8 cellular contexts compared by ENCODE assay signal in the genomic region with DNA sequence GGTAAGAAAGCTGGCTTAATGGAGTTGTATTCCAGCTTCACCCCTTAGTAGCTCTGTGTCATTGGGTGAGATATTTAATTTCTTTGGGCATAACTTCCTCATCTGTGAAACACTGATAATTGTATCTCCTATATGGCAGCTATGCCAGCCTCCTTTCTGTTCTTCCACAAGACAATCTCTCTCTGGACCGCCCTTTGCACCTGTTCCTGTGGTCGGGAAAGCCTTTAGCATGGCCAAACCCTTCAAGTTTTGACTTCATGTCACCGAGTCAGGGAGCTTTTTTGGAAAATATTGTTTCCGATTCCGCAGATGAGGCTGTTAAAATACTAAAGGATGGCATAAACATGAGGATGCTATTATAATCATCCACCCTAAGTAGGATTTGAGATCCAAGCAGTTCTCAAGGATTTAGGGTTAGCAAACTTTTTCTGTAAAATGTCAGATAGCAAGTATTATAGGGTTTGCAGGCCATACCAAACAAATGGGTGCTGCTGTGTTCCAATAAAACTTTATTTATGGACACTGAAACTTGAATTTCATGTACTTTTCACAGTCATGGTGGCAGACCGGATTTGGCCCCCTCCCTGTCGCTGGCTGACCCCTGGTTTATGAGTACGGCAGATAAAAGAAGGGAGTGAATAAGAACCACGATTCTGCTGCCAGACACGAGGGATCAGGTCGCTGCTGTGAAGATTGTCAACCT. TPM values are rescaled to one million over a fixed set of nuclear protein-coding genes. Genes with fewer than 3 reads are reported as not detected.
DNase-seq lines count a peak whose midpoint lies in the region; ATAC-seq, FAIRE-seq and TF ChIP-seq lines count a peak whose summit lies in the region.

No MANE protein-coding gene starts in this region.

- no peaks in the 10 kb centered on the region for H3K27me3 ChIP-seq in adrenal gland
- H3K27me3 ChIP-seq in HepG2 (ENCODE audit: control insufficient read depth in 1 of 2, insufficient read depth in 2 of 2, low read length in 2 of 2), result peaks cover 0 to 14% of the 10 kb centered on the region in 2 experiments; a peak in 4 of 5 replicates
- H3K27me3 ChIP-seq in thyroid gland, result no peaks in the 10 kb centered on the region

- no peaks in the 10 kb centered on the region for H4K20me1 ChIP-seq in HepG2 (ENCODE audit: insufficient read depth, low read length)

- H3K9me3 ChIP-seq in adrenal gland (replicated peaks in 1 of 3) (no peaks in the 10 kb centered on the region), HepG2 (ENCODE audit: low read length) (no peaks in the 10 kb centered on the region), thyroid gland (no peaks in the 10 kb centered on the region)

- in situ Hi-C loops in HepG2 (cut with HindIII; ENCODE audit: extremely low pct_ligation_motif_present, low pct_unique_long_range_greater_than_20kb), result no loop called here

- peak overlapping the region; percentile 74 for H3K4me3 Mint-ChIP-seq in activated CD4-positive, alpha-beta T cell treated with anti-CD3 and anti-CD28 coated beads, Interleukin-2, amount 10 ng/mL, durations not matched to agents 7 days and 5 days

- H3K36me3 ChIP-seq in adrenal gland (replicated peaks in 1 of 2), result no peaks in the 10 kb centered on the region
- H3K36me3 ChIP-seq in HepG2 (replicated peaks in 1 of 2; ENCODE audit: control insufficient read depth in 1 of 2, insufficient read depth in 2 of 2, low read length in 2 of 2), result no peaks in the 10 kb centered on the region
- H3K36me3 ChIP-seq in thyroid gland, result no peaks in the 10 kb centered on the region

- H3K27ac ChIP-seq in adrenal gland (peak overlapping the region; percentile 86 to 99 (median 98)), HepG2 (ENCODE audit: extremely low read length, insufficient read depth, low read length) (no peak overlapping the region), thyroid gland (peak overlapping the region; percentile 99 to 100 (median 100))

- CTCF ChIA-PET in activated CD4-positive, alpha-beta T cell treated with anti-CD3 and anti-CD28 coated beads, Interleukin-2, amount 10 ng/mL, durations not matched to agents 7 days and 5 days (lab: Charles Lee), result interaction anchor here (0.9 to 2.1 kb wide), 11 partner anchors 9 to 416 kb away, joined by 3 to 7 read pairs (median 4); a partner anchor contains a TSS
- CTCF ChIA-PET in HepG2 (lab: Yijun Ruan, JAX; ENCODE audit: low intra/inter-chr PET ratio, low total read pairs), result no interaction called here

- H3K4me1 Mint-ChIP-seq in activated CD4-positive, alpha-beta T cell treated with anti-CD3 and anti-CD28 coated beads, Interleukin-2, amount 10 ng/mL, durations not matched to agents 7 days and 5 days, result peaks cover 63% of the 10 kb centered on the region

- H3K4me2 ChIP-seq in HepG2 (ENCODE audit: low read depth, low read length), result peak overlapping the region; percentile 87

- H3K79me2 ChIP-seq in HepG2 (ENCODE audit: insufficient read depth, low read length), result peaks cover 26% of the 10 kb centered on the region

- no TSS peak for BruUV-seq in HepG2 (replicated peaks; lab: Mats Ljungman, UMichigan)

- TF ChIP-seq EP300 in HepG2 (IDR thresholded peaks at IDR 0.05; ENCODE audit: low read depth in 2 of 2, low read length in 2 of 2) (no peak), HepG2 (CRISPR knock-in tag; IDR thresholded peaks at IDR 0.05; ENCODE audit: borderline replicate concordance) (no peak)

- no peak for TF ChIP-seq RAD21 in HepG2 (CRISPR knock-in tag; IDR thresholded peaks at IDR 0.05)

- peak overlapping the region; percentile 58 for H2AFZ ChIP-seq in HepG2 (ENCODE audit: low read length)

- 71 to 75% (median 73%) methylated on average over 11 of the region's 11 CpGs for WGBS in adrenal gland, 4 donors
- 61% methylated on average over 9 of the region's 11 CpGs for WGBS in HepG2 (ENCODE audit: low lambda C conversion rate)
- WGBS in thyroid gland, 2 donors, result 75 to 82% methylated on average over 11 of the region's 11 CpGs

- H3K9me3 Mint-ChIP-seq in activated CD4-positive, alpha-beta T cell treated with anti-CD3 and anti-CD28 coated beads, Interleukin-2, amount 10 ng/mL, durations not matched to agents 7 days and 5 days, result peaks cover 2% of the 10 kb centered on the region

- H3K4me3 ChIP-seq in adrenal gland, result peak overlapping the region in 1 of 4 donors; percentile 85
- H3K4me3 ChIP-seq in HepG2 (replicated peaks in 1 of 3; ENCODE audit: insufficient read depth in 1 of 3, low read depth in 2 of 3, low read length in 3 of 3), result peak overlapping the region; percentile 82 to 88 (median 87); a peak in 5 of 6 replicates
- H3K4me3 ChIP-seq in thyroid gland (replicated peaks in 1 of 3), result no peak overlapping the region

- peak overlapping the region; percentile 98 for H3K27ac Mint-ChIP-seq in activated CD4-positive, alpha-beta T cell treated with anti-CD3 and anti-CD28 coated beads, Interleukin-2, amount 10 ng/mL, durations not matched to agents 7 days and 5 days

- no peak for TF ChIP-seq POLR2A in adrenal gland (IDR thresholded peaks at IDR 0.05)
- no peak for TF ChIP-seq POLR2A in HepG2 (IDR thresholded peaks at IDR 0.05; ENCODE audit: insufficient read depth in 1 of 2, low read depth in 2 of 2, low read length in 2 of 2)
- no peak for TF ChIP-seq POLR2A in thyroid gland (IDR thresholded peaks at IDR 0.05)

- no peak for DNase-seq in activated CD4-positive, alpha-beta T cell treated with anti-CD3 and anti-CD28 coated beads, Interleukin-2, amount 10 ng/mL, durations not matched to agents 7 days and 5 days
- no peak for DNase-seq in activated CD4-positive, alpha-beta T cell treated with anti-CD3 and anti-CD28 coated beads for 4 hours
- DNase-seq in adrenal gland (no peak), HepG2 (ENCODE audit: low spot score) (no peak), thyroid gland (no peak), left colon (no peak), SK-N-DZ (ENCODE audit: low spot score) (no peak)

- H3K4me1 ChIP-seq in adrenal gland (replicated peaks in 1 of 2) (peaks cover 20 to 36% of the 10 kb centered on the region in 2 donors), HepG2 (ENCODE audit: insufficient read depth, low read length) (peaks cover 26% of the 10 kb centered on the region), thyroid gland (peaks cover 17 to 33% of the 10 kb centered on the region in 2 donors)

- no peaks in the 10 kb centered on the region for H3K27me3 Mint-ChIP-seq in activated CD4-positive, alpha-beta T cell treated with anti-CD3 and anti-CD28 coated beads, Interleukin-2, amount 10 ng/mL, durations not matched to agents 7 days and 5 days

- POLR2A ChIA-PET in activated CD4-positive, alpha-beta T cell treated with anti-CD3 and anti-CD28 coated beads, Interleukin-2, amount 10 ng/mL, durations not matched to agents 7 days and 5 days (lab: Charles Lee), result interaction anchor here (1.0 kb wide), 1 partner anchor 15 kb away, joined by 3 read pairs; no protein-coding TSS in a partner anchor
- POLR2A ChIA-PET in HepG2 (lab: Yijun Ruan, JAX), result no interaction called here

- no peak for FAIRE-seq in HepG2 (lab: Jason Lieb, UNC)

- ATAC-seq in HepG2, result no peak
- no peak for ATAC-seq in left colon
- no peak for ATAC-seq in HG02870 (IDR thresholded peaks at IDR 0.05; ENCODE audit: unreplicated experiment)

- intact Hi-C loops in adrenal gland (cut with DNase I) (loop anchor here in 1 of 2 donors (2.0 kb wide), 1 partner anchor 35 kb away; no protein-coding TSS in a partner anchor), HepG2 (cut with micrococcal nuclease; ENCODE audit: unreplicated experiment) (no loop called here), thyroid gland (cut with DNase I) (no loop called here), left colon (cut with DNase I, micrococcal nuclease) (no loop called here)

- no peak for TF ChIP-seq CTCF in adrenal gland (IDR thresholded peaks at IDR 0.05)
- TF ChIP-seq CTCF in HepG2 (CRISPR knock-in tag; IDR thresholded peaks at IDR 0.05), result no peak
- TF ChIP-seq CTCF in thyroid gland (IDR thresholded peaks at IDR 0.05), result no peak

- H3K36me3 Mint-ChIP-seq in activated CD4-positive, alpha-beta T cell treated with anti-CD3 and anti-CD28 coated beads, Interleukin-2, amount 10 ng/mL, durations not matched to agents 7 days and 5 days (ENCODE audit: low read depth), result peaks cover 19% of the 10 kb centered on the region

- peak overlapping the region; percentile 85; the same call in 1 of the 2 replicates for H3K9ac ChIP-seq in HepG2 (ENCODE audit: insufficient read depth, low read depth, low read length)

TF ChIP-seq in HepG2, 621 proteins besides CTCF, POLR2A, EP300 and RAD21 (continues in another document):
- TF ChIP-seq ZFP36L1 (CRISPR knock-in tag; IDR thresholded peaks at IDR 0.05), result no peak
- no peak for TF ChIP-seq HDAC1 (CRISPR knock-in tag; IDR thresholded peaks at IDR 0.05)

RNA-seq across cellular contexts. Expression of a gene that starts 0.7 kb away (rescaled TPM):
- 10 to 100 TPM; 65.2 to 70.2 TPM for total RNA-seq in activated CD4-positive, alpha-beta T cell treated with anti-CD3 and anti-CD28 coated beads, Interleukin-2, amount 10 ng/mL, durations not matched to agents 7 days and 5 days
- total RNA-seq in adrenal gland (100 to 1,000 TPM in 3 of 8 donors, 10 to 100 TPM in 5; 70.6 to 313 (median 90.6) TPM), HepG2 (2016; rRNA removed; fragmentation: Illumina TruSeq; extraction: Trizol) (11.9 and 15.7 TPM in 2 replicates), thyroid gland (100 to 1,000 TPM; 185 to 351 (median 297) TPM), left colon (10 to 100 TPM; 54.8 to 57.8 TPM)
- polyA plus RNA-seq in adrenal gland (100 to 1,000 TPM in 1 of 3 donors, 10 to 100 TPM in 2; 26.7 to 121 (median 31.5) TPM), HepG2 (2011; rRNA removed) (9.5 and 12.4 TPM in 2 replicates)
- 3.2 and 4.3 TPM in 2 replicates for total RNA-seq in HepG2 (2016; cell fraction: cytosol; rRNA removed; fragmentation: Illumina TruSeq; extraction: Trizol; ENCODE audit: low read depth)
- 11.6 and 16.8 TPM in 2 replicates for total RNA-seq in HepG2 (2016; cell fraction: insoluble cytoplasmic fraction; rRNA removed; fragmentation: Illumina TruSeq; extraction: Trizol)
- 7.2 and 8.1 TPM in 2 replicates for total RNA-seq in HepG2 (2016; cell fraction: membrane; rRNA removed; fragmentation: Illumina TruSeq; extraction: Trizol)
- 14.9 and 18.8 TPM in 2 replicates for total RNA-seq in HepG2 (2016; cell fraction: nucleus; rRNA removed; fragmentation: Illumina TruSeq; extraction: Trizol)
- 9.0 and 9.5 TPM in 2 replicates for polyA plus RNA-seq in HepG2 (2011; cell fraction: cytosol; rRNA removed)
- 4.3 and 4.9 TPM in 2 replicates for polyA plus RNA-seq in HepG2 (2011; cell fraction: nucleus; rRNA removed)
- 19.8 and 22.3 TPM in 2 replicates for polyA plus RNA-seq in HepG2 (2012)
- polyA plus RNA-seq in HepG2 (2016; cell fraction: cytosol; fragmentation: Illumina TruSeq; extraction: Trizol; ENCODE audit: low read depth), result 3.2 TPM in 2 replicates
- 16.7 and 17.6 TPM in 2 replicates for polyA plus RNA-seq in HepG2 (2016; cell fraction: insoluble cytoplasmic fraction; fragmentation: Illumina TruSeq; extraction: Trizol; ENCODE audit: low read depth)
- 6.9 and 7.0 TPM in 2 replicates for polyA plus RNA-seq in HepG2 (2016; cell fraction: membrane; fragmentation: Illumina TruSeq; extraction: Trizol; ENCODE audit: low read depth)
- polyA plus RNA-seq in HepG2 (2016; cell fraction: nucleus; fragmentation: Illumina TruSeq; extraction: Trizol; ENCODE audit: insufficient read depth, low read depth), result 25.9 and 28.4 TPM in 2 replicates
- polyA minus RNA-seq in HepG2 (2011; rRNA and poly(A)+ RNA removed; ENCODE audit: low replicate concordance), result 9.6 and 10.1 TPM in 2 replicates
- 15.8 and 18.5 TPM in 2 replicates for polyA minus RNA-seq in HepG2 (2011; cell fraction: cytosol; rRNA and poly(A)+ RNA removed)
- 14.2 and 14.9 TPM in 2 replicates for polyA minus RNA-seq in HepG2 (2011; cell fraction: nucleus; rRNA and poly(A)+ RNA removed)
- polyA plus RNA-seq in SK-N-DZ (2014; cell fraction: cytosol; rRNA removed), result 50.3 and 52.5 TPM in 2 replicates
- 16.4 and 19.3 TPM in 2 replicates for polyA plus RNA-seq in SK-N-DZ (2014; cell fraction: nucleus; rRNA removed)

Comparison
In these comparisons a context has a peak if more than half of its experiments do, and no peak if none do; other contexts are left out.
1. H3K4me3 ChIP-seq: peak in HepG2 (3 of 3); none in thyroid gland (0 of 3).